7 cellular contexts compared by ENCODE assay signal in genomic region chr9:89471796-89472195, GRCh38. TPM values are rescaled to one million over a fixed set of nuclear protein-coding genes. Genes with fewer than 3 reads are reported as not detected.
DNase-seq lines count a peak whose midpoint lies in the region; ATAC-seq and TF ChIP-seq lines count a peak whose summit lies in the region.
"Not testable (repeated sequence)": the region's sequence is repeated elsewhere in the genome, so short reads cannot be mapped to it uniquely, and the experiment has no call there.

No MANE protein-coding gene starts in this region.

- H3K4me3 ChIP-seq in GM23338, result not testable (repeated sequence)

- not testable (repeated sequence) for H3K27me3 Mint-ChIP-seq in GM23338 (ENCODE audit: insufficient read depth, low read depth, poor library complexity); activated T-helper 17 cell treated with anti-CD3 and anti-CD28 coated beads, Interleukin-2, amount 50 U/mL, for 72 hours; activated naive CD8-positive, alpha-beta T cell treated with anti-CD3 and anti-CD28 coated beads, Interleukin-2, amount 10 ng/mL, durations not matched to agents 7 days and 5 days; immature natural killer cell (ENCODE audit: low read depth in 3 of 3)

- not testable (repeated sequence) for H3K27ac Mint-ChIP-seq in GM23338
- peak overlapping the region; percentile 12 for H3K27ac Mint-ChIP-seq in activated T-helper 17 cell treated with anti-CD3 and anti-CD28 coated beads, Interleukin-2, amount 50 U/mL, for 72 hours
- H3K27ac Mint-ChIP-seq in activated naive CD8-positive, alpha-beta T cell treated with anti-CD3 and anti-CD28 coated beads, Interleukin-2, amount 10 ng/mL, durations not matched to agents 7 days and 5 days, result peak overlapping the region; percentile 71
- peak overlapping the region; percentile 27 to 90 (median 76) for H3K27ac Mint-ChIP-seq in immature natural killer cell

- peaks cover 42% of the 10 kb centered on the region for H3K4me1 ChIP-seq in GM23338 (ENCODE audit: insufficient read depth)

- H3K4me2 ChIP-seq in GM23338, result not testable (repeated sequence)

- H2AFZ ChIP-seq in GM23338, result not testable (repeated sequence)

- H3K4me3 Mint-ChIP-seq in GM23338; activated naive CD8-positive, alpha-beta T cell treated with anti-CD3 and anti-CD28 coated beads, Interleukin-2, amount 10 ng/mL, durations not matched to agents 7 days and 5 days; immature natural killer cell: not testable (repeated sequence)
- peak overlapping the region; percentile 91 for H3K4me3 Mint-ChIP-seq in activated T-helper 17 cell treated with anti-CD3 and anti-CD28 coated beads, Interleukin-2, amount 50 U/mL, for 72 hours

- H3K27me3 ChIP-seq in GM23338 (ENCODE audit: insufficient read depth), result not testable (repeated sequence)

- peaks cover 87% of the 10 kb centered on the region for H3K79me2 ChIP-seq in GM23338 (replicated peaks; ENCODE audit: insufficient read depth)

- not testable (repeated sequence) for H3K9me2 ChIP-seq in GM23338 (ENCODE audit: insufficient read depth)

- 0 out of 2 replicates have a peak overlapping the region, but pooled peaks have one; percentile 48 for H3K27ac ChIP-seq in GM23338 (ENCODE audit: low read depth)

- not testable (repeated sequence) for H3F3A ChIP-seq in GM23338 (replicated peaks; ENCODE audit: low read depth)

- not testable (repeated sequence) for H3K36me3 ChIP-seq in GM23338 (ENCODE audit: insufficient read depth)

- peaks cover 48% of the 10 kb centered on the region for H3K4me1 Mint-ChIP-seq in GM23338
- peaks cover 70% of the 10 kb centered on the region for H3K4me1 Mint-ChIP-seq in activated T-helper 17 cell treated with anti-CD3 and anti-CD28 coated beads, Interleukin-2, amount 50 U/mL, for 72 hours
- H3K4me1 Mint-ChIP-seq in activated naive CD8-positive, alpha-beta T cell treated with anti-CD3 and anti-CD28 coated beads, Interleukin-2, amount 10 ng/mL, durations not matched to agents 7 days and 5 days, result peaks cover 80% of the 10 kb centered on the region
- peaks cover 86 to 96% of the 10 kb centered on the region in 2 donors for H3K4me1 Mint-ChIP-seq in immature natural killer cell

- intact Hi-C loops in posterior vena cava (cut with DNase I), result not testable (repeated sequence)

- not testable (repeated sequence) for ATAC-seq in GM23338; activated T-helper 17 cell treated with anti-CD3 and anti-CD28 coated beads, Interleukin-2, amount 50 U/mL, for 72 hours (replicated peaks); activated naive CD8-positive, alpha-beta T cell treated with anti-CD3 and anti-CD28 coated beads, Interleukin-2, amount 10 ng/mL, durations not matched to agents 7 days and 5 days (ENCODE audit: low read depth)

- not testable (repeated sequence) for H4K20me1 ChIP-seq in GM23338 (replicated peaks; ENCODE audit: insufficient read depth)

- not testable (repeated sequence) for DNase-seq in GM23338 (ENCODE audit: low spot score); immature natural killer cell
- DNase-seq in activated CD4-positive, CD25-positive, alpha-beta regulatory T cell treated with anti-CD3 and anti-CD28 coated beads, Interleukin-2, amount 50 U/mL, for 72 hours, result peak; percentile 7
- DNase-seq in activated CD8-positive, alpha-beta memory T cell treated with anti-CD3 and anti-CD28 coated beads for 24 hours, result peak; percentile 57
- peak; percentile 22 for DNase-seq in activated naive CD8-positive, alpha-beta T cell treated with anti-CD3 and anti-CD28 coated beads, Interleukin-2, amount 10 ng/mL, durations not matched to agents 7 days and 5 days
- peak; percentile 30 for DNase-seq in posterior vena cava (ENCODE audit: low spot score)

- POLR2A ChIA-PET in activated naive CD8-positive, alpha-beta T cell treated with anti-CD3 and anti-CD28 coated beads, Interleukin-2, amount 10 ng/mL, durations not matched to agents 7 days and 5 days (lab: Charles Lee), result interaction anchor here (1.0 kb wide), 1 partner anchor 25 kb away, joined by 4 read pairs; no protein-coding TSS in a partner anchor

- not testable (repeated sequence) for H3K9me3 Mint-ChIP-seq in GM23338; activated T-helper 17 cell treated with anti-CD3 and anti-CD28 coated beads, Interleukin-2, amount 50 U/mL, for 72 hours; activated naive CD8-positive, alpha-beta T cell treated with anti-CD3 and anti-CD28 coated beads, Interleukin-2, amount 10 ng/mL, durations not matched to agents 7 days and 5 days; immature natural killer cell

- not testable (repeated sequence) for TF ChIP-seq CTCF in GM23338 (conservative IDR thresholded peaks at IDR 0.05; ENCODE audit: low read depth in 2 of 2)

- H3K36me3 Mint-ChIP-seq in GM23338 (ENCODE audit: low read depth), result not testable (repeated sequence)
- H3K36me3 Mint-ChIP-seq in activated T-helper 17 cell treated with anti-CD3 and anti-CD28 coated beads, Interleukin-2, amount 50 U/mL, for 72 hours (ENCODE audit: low read depth), result peaks cover 89% of the 10 kb centered on the region
- H3K36me3 Mint-ChIP-seq in activated naive CD8-positive, alpha-beta T cell treated with anti-CD3 and anti-CD28 coated beads, Interleukin-2, amount 10 ng/mL, durations not matched to agents 7 days and 5 days, result peaks cover 62% of the 10 kb centered on the region
- H3K36me3 Mint-ChIP-seq in immature natural killer cell, result peaks cover 5 to 18% (median 7%) of the 10 kb centered on the region in 3 donors

RNA-seq across cellular contexts. Expression of gene SEMA4D, which starts 26.1 kb away (rescaled TPM):
- total RNA-seq in GM23338 (2014; rRNA removed; shearing (Covaris generic)), result 48.0 and 63.0 TPM in 2 replicates
- 17.1 and 19.3 TPM in 2 replicates for polyA plus RNA-seq in GM23338 (2016; fragmentation: Nextera tagmentation; extraction: Ambion mirVana)
- 100 to 1,000 TPM; 167 to 263 TPM for total RNA-seq in activated T-helper 17 cell treated with anti-CD3 and anti-CD28 coated beads, Interleukin-2, amount 50 U/mL, for 72 hours
- total RNA-seq in activated naive CD8-positive, alpha-beta T cell treated with anti-CD3 and anti-CD28 coated beads, Interleukin-2, amount 10 ng/mL, durations not matched to agents 7 days and 5 days, result 100 to 1,000 TPM; 370 to 391 TPM
- 10 to 100 TPM; 45.8 to 80.6 (median 47.0) TPM for polyA plus RNA-seq in immature natural killer cell
- 10 to 100 TPM; 10.0 to 14.1 TPM for total RNA-seq in posterior vena cava
